9 cellular contexts compared by ENCODE assay signal in genomic region chr1:41333146-41333784, GRCh38. TPM values are rescaled to one million over a fixed set of nuclear protein-coding genes. Genes with fewer than 3 reads are reported as not detected.
DNase-seq lines count a peak whose midpoint lies in the region; ATAC-seq, FAIRE-seq and TF ChIP-seq lines count a peak whose summit lies in the region.
"Had no signal": no experiment of that assay in that cellular context is flagged by ENCODE, and none has a peak within 500 bp of the region (broad histone marks: within the 10 kb centered on the region; RNA-seq: fewer than 3 reads in every experiment).

No MANE protein-coding gene starts in this region.

- H3K9ac ChIP-seq in PC-3 (ENCODE audit: low read length), result no peak overlapping the region
- H3K9ac ChIP-seq: neural progenitor cell had no signal

- no peak overlapping the region for H2AFZ ChIP-seq in PC-3 (ENCODE audit: low read length)
- H2AFZ ChIP-seq: neural progenitor cell had no signal

- H3K36me3 ChIP-seq in PC-3 (ENCODE audit: low read depth, low read length), result no peaks in the 10 kb centered on the region
- H3K36me3 ChIP-seq: neural progenitor cell had no signal

- H3K4me3 ChIP-seq in PC-3 (ENCODE audit: low read length), result no peak overlapping the region
- H3K4me3 ChIP-seq: neural progenitor cell had no signal

- DNase-seq in ELF-1 (ENCODE audit: low read depth, low spot score), result peak; percentile 33
- peak; percentile 39 for DNase-seq in PC-3
- DNase-seq in amniotic epithelial cell (ENCODE audit: low read depth), result peak; percentile 95
- DNase-seq in posterior vena cava (ENCODE audit: low spot score), result peak; percentile 47
- no peak for DNase-seq in GM19239 (ENCODE audit: insufficient read length, low spot score)
- DNase-seq in GF-D8 (lab: John Stamatoyannopoulos, UW), result no peak
- no peak for DNase-seq in D341Med (ENCODE audit: low spot score)
- no peak for DNase-seq in NCI-H1092 (lab: John Stamatoyannopoulos, UW)

- no peak overlapping the region for H3K27ac ChIP-seq in PC-3 (ENCODE audit: low read length)
- H3K27ac ChIP-seq: neural progenitor cell had no signal

- no peak for ATAC-seq in PC-3

- TF ChIP-seq CTCF in PC-3 (conservative IDR thresholded peaks at IDR 0.05; ENCODE audit: low read depth, low read length), result no peak

- no peak for FAIRE-seq in GM19239 (lab: Jason Lieb, UNC)

- H3K9me2 ChIP-seq in PC-3 (replicated peaks; ENCODE audit: low read length), result no peaks in the 10 kb centered on the region

- H3K79me2 ChIP-seq in PC-3 (ENCODE audit: low read length), result no peaks in the 10 kb centered on the region

- H3K4me1 ChIP-seq in PC-3 (ENCODE audit: insufficient read depth, low read length), result no peaks in the 10 kb centered on the region

- H3F3A ChIP-seq in PC-3 (ENCODE audit: low read length, unreplicated experiment), result no peaks in the 10 kb centered on the region

- H3K27me3 ChIP-seq in PC-3 (ENCODE audit: low read length), result no peaks in the 10 kb centered on the region

- no peaks in the 10 kb centered on the region for H4K20me1 ChIP-seq in PC-3 (ENCODE audit: low read length)

- CTCF ChIA-PET in PC-3 (lab: Charles Lee), result no interaction called here

- no peaks in the 10 kb centered on the region for H3K9me3 ChIP-seq in PC-3 (ENCODE audit: low read length)

- no peak overlapping the region for H3K4me2 ChIP-seq in PC-3 (ENCODE audit: low read length)
- H3K4me2 ChIP-seq: neural progenitor cell had no signal

- no TSS peak for BruUV-seq in PC-3 (replicated peaks; lab: Mats Ljungman, UMichigan)

- POLR2A ChIA-PET in PC-3 (lab: Charles Lee; ENCODE audit: unreplicated experiment), result no interaction called here

- intact Hi-C loops in PC-3 (cut with micrococcal nuclease), result no loop called here
- intact Hi-C loops in posterior vena cava (cut with DNase I), result no loop called here

RNA-seq across cellular contexts. Expression of gene FOXO6, which starts 28.0 kb away (rescaled TPM):
- 1.2 and 5.4 TPM in 2 replicates for total RNA-seq in PC-3 (2014; rRNA removed)
- total RNA-seq in posterior vena cava, result under 1 TPM; 0.62 to 0.83 TPM

Comparison
In these comparisons a context has a peak if more than half of its experiments do, and no peak if none do; other contexts are left out.
1. DNase-seq: peak in ELF-1 (single experiment), PC-3 (single experiment), amniotic epithelial cell (single experiment) and posterior vena cava (single experiment); none in GM19239 (single experiment), GF-D8 (single experiment), D341Med (single experiment) and NCI-H1092 (single experiment).